Comparison of ENCODE assay signal across 18 cellular contexts in the genomic region with DNA sequence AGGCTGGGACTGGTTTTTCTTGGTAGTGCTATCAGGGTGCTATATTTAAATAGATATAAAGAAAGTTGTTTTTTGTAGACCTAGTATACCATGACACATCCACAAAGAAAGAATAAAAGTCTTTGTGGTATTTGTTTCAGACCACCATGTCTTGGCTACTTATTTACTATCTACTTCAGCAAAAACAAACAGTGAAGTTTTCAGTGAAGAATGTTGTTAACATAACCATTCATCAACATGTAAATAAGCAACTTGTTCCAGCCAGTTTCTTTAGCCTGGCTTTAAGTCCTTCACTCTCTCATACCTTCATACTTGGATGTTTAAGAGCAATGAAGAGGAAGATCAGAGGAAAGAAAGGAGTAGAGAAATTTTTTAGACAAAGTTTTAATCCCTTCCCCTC.
"Had no signal": no experiment of that assay in that cellular context is flagged by ENCODE, and none has a peak within 500 bp of the region (broad histone marks: within the 10 kb centered on the region; RNA-seq: fewer than 3 reads in every experiment).

No MANE protein-coding gene starts in this region.

- H3K27me3 Mint-ChIP-seq: activated naive CD8-positive, alpha-beta T cell treated with anti-CD3 and anti-CD28 coated beads for 36 hours; activated T-cell treated with anti-CD3 and anti-CD28 coated beads, Interleukin-2, amount 50 U/mL, for 24 hours; naive B cell had no signal

- H3K4me3 ChIP-seq: breast epithelium, esophagus muscularis mucosa, stomach had no signal

- H3K9me3 ChIP-seq: breast epithelium, esophagus muscularis mucosa, neutrophil, stomach had no signal

- H3K27ac Mint-ChIP-seq: activated naive CD8-positive, alpha-beta T cell treated with anti-CD3 and anti-CD28 coated beads for 36 hours; activated T-cell treated with anti-CD3 and anti-CD28 coated beads, Interleukin-2, amount 50 U/mL, for 24 hours; mesothelial cell of epicardium; naive B cell; T-helper 2 cell treated with Interferon-gamma antibody and Interleukin-4, amounts not matched to agents 5 μg/mL and 100 μg/mL, for 36 hours had no signal

- H3K4me3 Mint-ChIP-seq: activated naive CD8-positive, alpha-beta T cell treated with anti-CD3 and anti-CD28 coated beads for 36 hours; activated T-cell treated with anti-CD3 and anti-CD28 coated beads, Interleukin-2, amount 50 U/mL, for 24 hours; mesothelial cell of epicardium; naive B cell; T-helper 2 cell treated with Interferon-gamma antibody and Interleukin-4, amounts not matched to agents 5 μg/mL and 100 μg/mL, for 36 hours had no signal

- H3K27me3 ChIP-seq: breast epithelium, esophagus muscularis mucosa, foreskin keratinocyte, neutrophil, stomach had no signal

- H3K4me1 ChIP-seq: breast epithelium, esophagus muscularis mucosa, foreskin keratinocyte, stomach had no signal

- H3K4me1 Mint-ChIP-seq: activated naive CD8-positive, alpha-beta T cell treated with anti-CD3 and anti-CD28 coated beads for 36 hours; naive B cell had no signal

- H3K27ac ChIP-seq: breast epithelium, esophagus muscularis mucosa, foreskin keratinocyte, neutrophil, stomach had no signal

- H3K36me3 ChIP-seq: breast epithelium, esophagus muscularis mucosa, neutrophil, stomach had no signal

- H3K36me3 Mint-ChIP-seq: activated naive CD8-positive, alpha-beta T cell treated with anti-CD3 and anti-CD28 coated beads for 36 hours; mesothelial cell of epicardium; naive B cell had no signal

- ATAC-seq: foreskin keratinocyte, right cardiac atrium had no signal

- DNase-seq: activated CD4-positive, alpha-beta T cell treated with anti-CD3 and anti-CD28 coated beads, Interleukin-2, amount 50 U/mL, for 4 hours; activated CD4-positive, CD25-positive, alpha-beta regulatory T cell treated with anti-CD3 and anti-CD28 coated beads, Interleukin-2, amount 50 U/mL, for 72 hours; activated gamma-delta T cell; activated naive CD8-positive, alpha-beta T cell treated with anti-CD3 and anti-CD28 coated beads for 36 hours; activated T-cell treated with anti-CD3 and anti-CD28 coated beads, Interleukin-2, amount 50 U/mL, for 24 hours; anterior cingulate cortex; foreskin keratinocyte; head of caudate nucleus; kidney; naive B cell; right cardiac atrium; small intestine; stomach had no signal
